11 cellular contexts compared by ENCODE assay signal in genomic region chr20:60224914-60225313, GRCh38.
DNase-seq lines count a peak whose midpoint lies in the region; ATAC-seq, FAIRE-seq and TF ChIP-seq lines count a peak whose summit lies in the region.
"Had no signal": no experiment of that assay in that cellular context is flagged by ENCODE, and none has a peak within 500 bp of the region (broad histone marks: within the 10 kb centered on the region; RNA-seq: fewer than 3 reads in every experiment).

No MANE protein-coding gene starts in this region.

- CTCF ChIA-PET in HepG2 (lab: Yijun Ruan, JAX; ENCODE audit: low intra/inter-chr PET ratio, low total read pairs) = no interaction called here

- no peak overlapping the region for H2AK5ac ChIP-seq in H9 (ENCODE audit: insufficient read length, low read length)

- peaks cover 0 to 1% of the 10 kb centered on the region in 2 experiments; a peak in 2 of 5 replicates for H3K9me3 Mint-ChIP-seq in H9
- H3K9me3 Mint-ChIP-seq: activated T-cell treated with anti-CD3 and anti-CD28 coated beads, Interleukin-2, amount 50 U/mL, for 24 hours had no signal

- H3K9me3 ChIP-seq in H9 (ENCODE audit: control insufficient read depth, low read depth, low read length) = no peaks in the 10 kb centered on the region
- no peaks in the 10 kb centered on the region for H3K9me3 ChIP-seq in HepG2 (ENCODE audit: low read length)
- H3K9me3 ChIP-seq in ascending aorta = no peaks in the 10 kb centered on the region
- H3K9me3 ChIP-seq: thoracic aorta had no signal

- H2BK120ac ChIP-seq in H9 (ENCODE audit: low read depth, low read length, poor library complexity, severe bottlenecking) = no peak overlapping the region

- TF ChIP-seq EP300 in HepG2 (IDR thresholded peaks at IDR 0.05; ENCODE audit: low read depth in 2 of 2, low read length in 2 of 2) = no peak
- TF ChIP-seq EP300 in HepG2 (CRISPR knock-in tag; IDR thresholded peaks at IDR 0.05; ENCODE audit: borderline replicate concordance) = no peak

- FAIRE-seq in HepG2 (lab: Jason Lieb, UNC) = peak; percentile 63

- H3K23me2 ChIP-seq in H9 (ENCODE audit: insufficient read length, low read depth, low read length, poor library complexity, severe bottlenecking) = no peaks in the 10 kb centered on the region

- H3K56ac ChIP-seq in H9 (ENCODE audit: insufficient read length, low read depth, low read length) = no peak overlapping the region

- H3K4ac ChIP-seq in H9 (ENCODE audit: low read depth, low read length) = no peak overlapping the region

- H3K27me3 ChIP-seq in H9 (ENCODE audit: insufficient read depth, low read length) (no peaks in the 10 kb centered on the region), HepG2 (ENCODE audit: control insufficient read depth in 1 of 2, insufficient read depth in 2 of 2, low read length in 2 of 2) (peaks cover 0 to 3% of the 10 kb centered on the region in 2 experiments; a peak in 1 of 5 replicates), ascending aorta (no peaks in the 10 kb centered on the region)

- no peak overlapping the region for H2BK15ac ChIP-seq in H9 (ENCODE audit: low read depth, low read length)

- TF ChIP-seq CTCF in H9 (conservative IDR thresholded peaks at IDR 0.05) (peak; percentile 74), HepG2 (CRISPR knock-in tag; IDR thresholded peaks at IDR 0.05) (peak; percentile 68), ascending aorta (IDR thresholded peaks at IDR 0.05) (no peak)

- no peak overlapping the region for H2BK12ac ChIP-seq in H9 (ENCODE audit: insufficient read length, low read depth, low read length)

- no peak for TF ChIP-seq RAD21 in HepG2 (CRISPR knock-in tag; IDR thresholded peaks at IDR 0.05)

- H3K36me3 Mint-ChIP-seq in H9 (ENCODE audit: insufficient read depth in 1 of 3, low read depth in 3 of 3) = no peaks in the 10 kb centered on the region

- H3K4me2 ChIP-seq in H9 (ENCODE audit: insufficient read depth, insufficient read length, low read length) (no peak overlapping the region), HepG2 (ENCODE audit: low read depth, low read length) (no peak overlapping the region)

- H3K23ac ChIP-seq in H9 (ENCODE audit: insufficient read length, low read depth, low read length) = no peak overlapping the region

- POLR2A ChIA-PET in HepG2 (lab: Yijun Ruan, JAX) = no interaction called here

- H2AFZ ChIP-seq in H9 (ENCODE audit: low read length) (no peak overlapping the region), HepG2 (ENCODE audit: low read length) (no peak overlapping the region)

- H3T11ph ChIP-seq in H9 (ENCODE audit: low read length) = no peak overlapping the region

- H3K9ac ChIP-seq in H9 (ENCODE audit: extremely low read depth, insufficient read length, low read length) (no peak overlapping the region), HepG2 (ENCODE audit: insufficient read depth, low read depth, low read length) (no peak overlapping the region)

- no peaks in the 10 kb centered on the region for H3K36me3 ChIP-seq in HepG2 (replicated peaks in 1 of 2; ENCODE audit: control insufficient read depth in 1 of 2, insufficient read depth in 2 of 2, low read length in 2 of 2)
- H3K36me3 ChIP-seq in ascending aorta = no peaks in the 10 kb centered on the region
- H3K36me3 ChIP-seq: thoracic aorta had no signal

- H3K4me3 ChIP-seq in HepG2 (replicated peaks in 1 of 3; ENCODE audit: insufficient read depth in 1 of 3, low read depth in 2 of 3, low read length in 3 of 3) (no peak overlapping the region), ascending aorta (no peak overlapping the region)
- H3K4me3 ChIP-seq: thoracic aorta had no signal

- H4K20me1 ChIP-seq in H9 (ENCODE audit: control insufficient read depth, insufficient read depth, insufficient read length) = no peaks in the 10 kb centered on the region
- no peaks in the 10 kb centered on the region for H4K20me1 ChIP-seq in HepG2 (ENCODE audit: insufficient read depth, low read length)

- H3K79me1 ChIP-seq in H9 (ENCODE audit: insufficient read depth, low read depth, low read length, poor library complexity, severe bottlenecking) = no peaks in the 10 kb centered on the region

- no peak overlapping the region for H2BK5ac ChIP-seq in H9 (ENCODE audit: insufficient read length, low read length)

- H4K8ac ChIP-seq in H9 (replicated peaks; ENCODE audit: insufficient read length, low read depth, low read length) = no peak overlapping the region

- H2BK20ac ChIP-seq in H9 (ENCODE audit: low read depth, low read length, poor library complexity, severe bottlenecking) = no peak overlapping the region

- WGBS in H9 (ENCODE audit: extremely low coverage, insufficient read length, low lambda C conversion rate) = no CpG with 5 or more reads among the region's 3 CpGs
- 45% methylated on average over 3 of the region's 3 CpGs for WGBS in HepG2 (ENCODE audit: low lambda C conversion rate)

- no peak overlapping the region for H3K27ac ChIP-seq in H9 (ENCODE audit: insufficient read length, low read depth, low read length)
- H3K27ac ChIP-seq in HepG2 (ENCODE audit: extremely low read length, insufficient read depth, low read length) = no peak overlapping the region
- H3K27ac ChIP-seq in ascending aorta = no peak overlapping the region
- H3K27ac ChIP-seq: thoracic aorta had no signal

- no peak overlapping the region for H4K5ac ChIP-seq in H9 (ENCODE audit: insufficient read length, low read depth, low read length)

- H3K4me1 Mint-ChIP-seq in H9 = no peaks in the 10 kb centered on the region
- H3K4me1 Mint-ChIP-seq: B cell had no signal

- no peak overlapping the region for H3K27ac Mint-ChIP-seq in H9
- H3K27ac Mint-ChIP-seq: activated T-cell treated with anti-CD3 and anti-CD28 coated beads, Interleukin-2, amount 50 U/mL, for 24 hours; B cell had no signal

- H3K4me1 ChIP-seq in H9 (ENCODE audit: insufficient read depth, low read length) (no peaks in the 10 kb centered on the region), HepG2 (ENCODE audit: insufficient read depth, low read length) (no peaks in the 10 kb centered on the region), ascending aorta (no peaks in the 10 kb centered on the region)

- H3K4me3 Mint-ChIP-seq in H9 = no peak overlapping the region
- H3K4me3 Mint-ChIP-seq: activated T-cell treated with anti-CD3 and anti-CD28 coated beads, Interleukin-2, amount 50 U/mL, for 24 hours; B cell had no signal

- no peak overlapping the region for H3K18ac ChIP-seq in H9 (ENCODE audit: insufficient read length, low read depth, low read length)

- ATAC-seq in HepG2 (peak; percentile 92), HG03025 (IDR thresholded peaks at IDR 0.05; ENCODE audit: low FRiP score, unreplicated experiment) (no peak)

- H3K27me3 Mint-ChIP-seq in H9 (ENCODE audit: low read depth) = peaks cover 16% of the 10 kb centered on the region
- H3K27me3 Mint-ChIP-seq: activated T-cell treated with anti-CD3 and anti-CD28 coated beads, Interleukin-2, amount 50 U/mL, for 24 hours; B cell had no signal

- DNase-seq in NCI-H1092 treated with DMSO at 0.1 percent for 48 hours (lab: John Stamatoyannopoulos, UW) (peak; percentile 20), NCI-H1092 (lab: John Stamatoyannopoulos, UW) (no peak), H9 (peak; percentile 56), SW480 (ENCODE audit: low spot score) (peak; percentile 41), HepG2 (ENCODE audit: low spot score) (peak; percentile 38), Ammon's horn (ENCODE audit: low spot score) (no peak), ascending aorta (ENCODE audit: low spot score in 2 of 2) (no peak)
- DNase-seq: activated T-cell treated with anti-CD3 and anti-CD28 coated beads, Interleukin-2, amount 50 U/mL, for 24 hours had no signal

- in situ Hi-C loops in HepG2 (cut with HindIII; ENCODE audit: extremely low pct_ligation_motif_present, low pct_unique_long_range_greater_than_20kb) = no loop called here

- TF ChIP-seq POLR2A in HepG2 (IDR thresholded peaks at IDR 0.05; ENCODE audit: insufficient read depth in 1 of 2, low read depth in 2 of 2, low read length in 2 of 2) = no peak

- intact Hi-C loops in HepG2 (cut with micrococcal nuclease; ENCODE audit: unreplicated experiment) = no loop called here
- intact Hi-C loops in ascending aorta (cut with DNase I) = no loop called here

- H3K14ac ChIP-seq in H9 (ENCODE audit: insufficient read depth, low read length) = no peak overlapping the region

- H4K91ac ChIP-seq in H9 (ENCODE audit: insufficient read length, low read depth, low read length) = no peak overlapping the region

- H3K79me2 ChIP-seq in H9 (ENCODE audit: insufficient read depth, low read length) (no peaks in the 10 kb centered on the region), HepG2 (ENCODE audit: insufficient read depth, low read length) (no peaks in the 10 kb centered on the region)

- no TSS peak for BruUV-seq in HepG2 (replicated peaks; lab: Mats Ljungman, UMichigan)

TF ChIP-seq in HepG2, 621 proteins besides CTCF, POLR2A, EP300 and RAD21 (continues in another document):
- TF ChIP-seq ZNF564 (CRISPR knock-in tag; IDR thresholded peaks at IDR 0.05) (no peak), ZNF121 (CRISPR knock-in tag; IDR thresholded peaks at IDR 0.05) (no peak), HDAC1 (CRISPR knock-in tag; IDR thresholded peaks at IDR 0.05) (no peak), ZNF263 (CRISPR knock-in tag; IDR thresholded peaks at IDR 0.05) (peak; percentile 95), ZMYM4 (CRISPR knock-in tag; IDR thresholded peaks at IDR 0.05) (no peak), ZNF777 (CRISPR knock-in tag; IDR thresholded peaks at IDR 0.05) (no peak), ZNF235 (CRISPR knock-in tag; IDR thresholded peaks at IDR 0.05; ENCODE audit: borderline replicate concordance) (no peak), SMC3 (IDR thresholded peaks at IDR 0.05; ENCODE audit: low read length) (peak; percentile 60; the same call in 1 of the 2 replicates), ZBTB7B (CRISPR knock-in tag; IDR thresholded peaks at IDR 0.05) (no peak), YY1 (IDR thresholded peaks at IDR 0.05; ENCODE audit: insufficient read depth, insufficient replicate concordance, low read depth, low read length) (peak; percentile 32)

Comparison
In these comparisons a context has a peak if more than half of its experiments do, and no peak if none do; other contexts are left out.
1. DNase-seq: peak in NCI-H1092 treated with DMSO at 0.1 percent for 48 hours (single experiment), H9 (single experiment), SW480 (single experiment) and HepG2 (single experiment); none in NCI-H1092 (single experiment), Ammon's horn (single experiment) and ascending aorta (0 of 2).
2. CTCF ChIP-seq: peak in H9 (single experiment) and HepG2 (single experiment); none in ascending aorta (0 of 3).